ENCODE assay signal across 15 cellular contexts in the genomic region with DNA sequence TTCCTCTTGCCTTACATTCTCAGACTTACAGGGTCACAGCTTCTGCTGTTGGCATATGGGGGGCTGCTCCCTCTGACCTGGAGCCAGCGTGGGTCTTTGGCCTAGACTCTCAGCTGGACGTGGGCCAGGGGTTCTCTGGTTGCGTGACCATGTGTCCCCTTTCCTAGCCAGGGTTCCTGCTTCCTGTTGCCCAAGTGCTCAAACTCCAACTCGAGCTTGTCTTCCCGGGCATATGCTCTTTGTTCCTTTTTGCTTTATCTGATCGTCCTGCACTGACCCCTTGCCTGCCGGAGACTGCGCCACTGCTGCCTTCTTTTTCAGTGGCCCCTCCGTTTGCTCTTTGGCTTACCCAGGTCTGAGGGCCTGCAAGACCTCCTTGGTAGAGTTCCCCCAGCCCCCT. TPM values are rescaled to one million over a fixed set of nuclear protein-coding genes. Genes with fewer than 3 reads are reported as not detected.
DNase-seq lines count a peak whose midpoint lies in the region; ATAC-seq lines count a peak whose summit lies in the region.
"Had no signal": no experiment of that assay in that cellular context is flagged by ENCODE, and none has a peak within 500 bp of the region (broad histone marks: within the 10 kb centered on the region; RNA-seq: fewer than 3 reads in every experiment).

No MANE protein-coding gene starts in this region.

- peak overlapping the region in 6 of 11 experiments; percentile 29 to 58 (median 46); a peak in 10 of 22 replicates for H3K4me2 ChIP-seq in BLaER1 treated with 17β-estradiol and CSF1 and Interleukin-3, amounts not matched to agents 10 nM and 100 nM

- no peaks in the 10 kb centered on the region for H3K27me3 Mint-ChIP-seq in activated naive CD8-positive, alpha-beta T cell treated with anti-CD3 and anti-CD28 coated beads, Interleukin-2, amount 50 U/mL, for 24 hours
- no peaks in the 10 kb centered on the region for H3K27me3 Mint-ChIP-seq in activated CD4-positive, alpha-beta memory T cell treated with anti-CD3 and anti-CD28 coated beads, Interleukin-2, amount 10 ng/mL, durations not matched to agents 7 days and 5 days

- CTCF ChIA-PET in activated CD4-positive, alpha-beta memory T cell treated with anti-CD3 and anti-CD28 coated beads, Interleukin-2, amount 10 ng/mL, durations not matched to agents 7 days and 5 days (lab: Charles Lee), result no interaction called here

- H3K27ac ChIP-seq in BLaER1 treated with 17β-estradiol and CSF1 and Interleukin-3, amounts not matched to agents 10 nM and 100 nM, result peak overlapping the region in 5 of 11 experiments; percentile 30 to 84 (median 37); a peak in 10 of 22 replicates
- H3K27ac ChIP-seq: body of pancreas, parathyroid adenoma, uterus had no signal

- H3K36me3 Mint-ChIP-seq in activated naive CD8-positive, alpha-beta T cell treated with anti-CD3 and anti-CD28 coated beads, Interleukin-2, amount 50 U/mL, for 24 hours (ENCODE audit: low read depth), result peaks cover 62% of the 10 kb centered on the region
- peaks cover 47% of the 10 kb centered on the region for H3K36me3 Mint-ChIP-seq in activated CD4-positive, alpha-beta memory T cell treated with anti-CD3 and anti-CD28 coated beads, Interleukin-2, amount 10 ng/mL, durations not matched to agents 7 days and 5 days (ENCODE audit: low read depth)

- H3K36me3 ChIP-seq in BLaER1 treated with 17β-estradiol and CSF1 and Interleukin-3, amounts not matched to agents 10 nM and 100 nM, result peaks cover 26 to 71% (median 53%) of the 10 kb centered on the region in 11 experiments
- H3K36me3 ChIP-seq: uterus had no signal

- no peak overlapping the region for H3K9ac ChIP-seq in BLaER1 treated with 17β-estradiol and CSF1 and Interleukin-3, amounts not matched to agents 10 nM and 100 nM
- H3K9ac ChIP-seq: parathyroid adenoma had no signal

- no peaks in the 10 kb centered on the region for H3K27me3 ChIP-seq in BLaER1 treated with 17β-estradiol and CSF1 and Interleukin-3, amounts not matched to agents 10 nM and 100 nM
- H3K27me3 ChIP-seq: body of pancreas, uterus had no signal

- peak; percentile 18 for ATAC-seq in GM19324 (IDR thresholded peaks at IDR 0.05; ENCODE audit: low FRiP score, unreplicated experiment)
- ATAC-seq in HG03045 (IDR thresholded peaks at IDR 0.05; ENCODE audit: unreplicated experiment), result peak; percentile 7
- ATAC-seq in activated naive CD8-positive, alpha-beta T cell treated with anti-CD3 and anti-CD28 coated beads, Interleukin-2, amount 50 U/mL, for 24 hours, result no peak
- ATAC-seq: body of pancreas had no signal

- H3K4me3 Mint-ChIP-seq in activated naive CD8-positive, alpha-beta T cell treated with anti-CD3 and anti-CD28 coated beads, Interleukin-2, amount 50 U/mL, for 24 hours, result peak overlapping the region; percentile 22
- no peak overlapping the region for H3K4me3 Mint-ChIP-seq in activated CD4-positive, alpha-beta memory T cell treated with anti-CD3 and anti-CD28 coated beads, Interleukin-2, amount 10 ng/mL, durations not matched to agents 7 days and 5 days

- no peaks in the 10 kb centered on the region for H3K9me3 Mint-ChIP-seq in activated naive CD8-positive, alpha-beta T cell treated with anti-CD3 and anti-CD28 coated beads, Interleukin-2, amount 50 U/mL, for 24 hours
- peaks cover 4% of the 10 kb centered on the region for H3K9me3 Mint-ChIP-seq in activated CD4-positive, alpha-beta memory T cell treated with anti-CD3 and anti-CD28 coated beads, Interleukin-2, amount 10 ng/mL, durations not matched to agents 7 days and 5 days

- no peak for DNase-seq in activated naive CD8-positive, alpha-beta T cell treated with anti-CD3 and anti-CD28 coated beads, Interleukin-2, amount 50 U/mL, for 24 hours
- DNase-seq in activated CD4-positive, alpha-beta T cell treated with anti-CD3 and anti-CD28 coated beads, Interleukin-2, amount 50 U/mL, for 1 hour, result no peak
- DNase-seq in activated T-cell treated with anti-CD3 and anti-CD28 coated beads for 4 hours (no peak), D341Med (ENCODE audit: low spot score) (no peak)
- DNase-seq in activated CD4-positive, alpha-beta memory T cell treated with anti-CD3 and anti-CD28 coated beads, Interleukin-2, amount 10 ng/mL, durations not matched to agents 7 days and 5 days, result no peak
- DNase-seq: body of pancreas, DMS79, midbrain, NCI-H2171, uterus had no signal

- POLR2A ChIA-PET in activated CD4-positive, alpha-beta memory T cell treated with anti-CD3 and anti-CD28 coated beads, Interleukin-2, amount 10 ng/mL, durations not matched to agents 7 days and 5 days (lab: Charles Lee), result no interaction called here

- H4K20me1 ChIP-seq in BLaER1 treated with 17β-estradiol and CSF1 and Interleukin-3, amounts not matched to agents 10 nM and 100 nM, result no peaks in the 10 kb centered on the region; a peak in 1 of 22 replicates

- H3K4me3 ChIP-seq in BLaER1 treated with 17β-estradiol and CSF1 and Interleukin-3, amounts not matched to agents 10 nM and 100 nM, result no peak overlapping the region
- H3K4me3 ChIP-seq: body of pancreas, uterus had no signal

- H3K4me1 ChIP-seq in BLaER1 treated with 17β-estradiol and CSF1 and Interleukin-3, amounts not matched to agents 10 nM and 100 nM, result peaks cover 27 to 63% (median 52%) of the 10 kb centered on the region in 10 experiments
- H3K4me1 ChIP-seq: body of pancreas, parathyroid adenoma, uterus had no signal

- peaks cover 66% of the 10 kb centered on the region for H3K4me1 Mint-ChIP-seq in activated naive CD8-positive, alpha-beta T cell treated with anti-CD3 and anti-CD28 coated beads, Interleukin-2, amount 50 U/mL, for 24 hours
- peaks cover 20% of the 10 kb centered on the region for H3K4me1 Mint-ChIP-seq in activated CD4-positive, alpha-beta memory T cell treated with anti-CD3 and anti-CD28 coated beads, Interleukin-2, amount 10 ng/mL, durations not matched to agents 7 days and 5 days

- H3K27ac Mint-ChIP-seq in activated naive CD8-positive, alpha-beta T cell treated with anti-CD3 and anti-CD28 coated beads, Interleukin-2, amount 50 U/mL, for 24 hours, result peak overlapping the region; percentile 78
- no peak overlapping the region for H3K27ac Mint-ChIP-seq in activated CD4-positive, alpha-beta memory T cell treated with anti-CD3 and anti-CD28 coated beads, Interleukin-2, amount 10 ng/mL, durations not matched to agents 7 days and 5 days

- peaks cover 0 to 5% (median 0%) of the 10 kb centered on the region in 11 experiments; a peak in 2 of 22 replicates for H3K9me3 ChIP-seq in BLaER1 treated with 17β-estradiol and CSF1 and Interleukin-3, amounts not matched to agents 10 nM and 100 nM (replicated peaks in 1 of 11)
- H3K9me3 ChIP-seq: body of pancreas, uterus had no signal

RNA-seq across cellular contexts. Expression of a gene that starts 25.3 kb away (rescaled TPM):
- 10 to 100 TPM; 43.7 to 46.2 TPM for total RNA-seq in activated CD4-positive, alpha-beta memory T cell treated with anti-CD3 and anti-CD28 coated beads, Interleukin-2, amount 10 ng/mL, durations not matched to agents 7 days and 5 days
- total RNA-seq: MCF 10A had no signal
